ENCODE assay signal across 19 cellular contexts in the genomic region with DNA sequence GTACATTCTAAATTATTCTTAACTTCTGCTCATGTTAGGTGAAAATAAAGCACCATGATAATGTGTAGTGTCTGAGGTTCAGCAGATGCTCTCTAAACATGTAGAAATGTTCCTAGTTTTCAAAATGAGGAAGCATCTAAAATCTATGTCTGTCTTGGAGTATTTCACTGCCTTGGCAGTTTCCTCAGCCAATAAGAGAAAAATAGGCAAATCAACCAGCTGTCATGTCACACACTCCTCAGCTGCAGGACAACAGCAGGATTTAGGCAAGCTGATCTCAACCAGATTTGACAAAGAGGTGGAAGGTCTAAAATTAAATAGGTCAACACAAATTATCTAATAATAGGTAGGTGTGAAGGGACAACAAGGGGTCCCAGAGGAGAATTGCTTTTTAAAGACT.
DNase-seq lines count a peak whose midpoint lies in the region; ATAC-seq and TF ChIP-seq lines count a peak whose summit lies in the region.
"Had no signal": no experiment of that assay in that cellular context is flagged by ENCODE, and none has a peak within 500 bp of the region (broad histone marks: within the 10 kb centered on the region; RNA-seq: fewer than 3 reads in every experiment).

No MANE protein-coding gene starts in this region.

- H3K56ac ChIP-seq in H9 (ENCODE audit: insufficient read length, low read depth, low read length): no peak overlapping the region

- H2AFZ ChIP-seq in H9 (ENCODE audit: low read length) (no peak overlapping the region), MM.1S (ENCODE audit: low read length) (no peak overlapping the region)

- no peak overlapping the region for H2AK5ac ChIP-seq in H9 (ENCODE audit: insufficient read length, low read length)

- H3K9me3 ChIP-seq in H9 (ENCODE audit: control insufficient read depth, low read depth, low read length) (no peaks in the 10 kb centered on the region), MM.1S (replicated peaks; ENCODE audit: insufficient read depth, low read length) (no peaks in the 10 kb centered on the region)
- H3K9me3 ChIP-seq: BE2C, gastrocnemius medialis, right lobe of liver, suprapubic skin had no signal

- H3K9ac ChIP-seq in H9 (ENCODE audit: extremely low read depth, insufficient read length, low read length) (no peak overlapping the region), MM.1S (ENCODE audit: low read length) (no peak overlapping the region)

- intact Hi-C loops in left colon (cut with DNase I, micrococcal nuclease): no loop called here
- intact Hi-C loops in activated CD8-positive, alpha-beta T cell treated with anti-CD3 and anti-CD28 coated beads for 36 hours (cut with micrococcal nuclease): no loop called here

- CTCF ChIA-PET in activated CD8-positive, alpha-beta T cell treated with anti-CD3 and anti-CD28 coated beads for 36 hours (lab: Charles Lee): interaction anchor here (1.0 to 1.7 kb wide), 2 partner anchors 8 to 13 kb away, joined by 4 to 5 read pairs; no protein-coding TSS in a partner anchor

- H3K27me3 Mint-ChIP-seq in H9 (ENCODE audit: low read depth): no peaks in the 10 kb centered on the region
- H3K27me3 Mint-ChIP-seq in activated CD8-positive, alpha-beta T cell treated with anti-CD3 and anti-CD28 coated beads for 36 hours: no peaks in the 10 kb centered on the region

- H3F3A ChIP-seq in MM.1S (ENCODE audit: insufficient read depth, low read length): no peaks in the 10 kb centered on the region

- H3K36me3 Mint-ChIP-seq in H9 (ENCODE audit: insufficient read depth in 1 of 3, low read depth in 3 of 3): no peaks in the 10 kb centered on the region
- peaks cover 4% of the 10 kb centered on the region for H3K36me3 Mint-ChIP-seq in activated CD8-positive, alpha-beta T cell treated with anti-CD3 and anti-CD28 coated beads for 36 hours (ENCODE audit: low read depth)

- no peaks in the 10 kb centered on the region for H3K36me3 ChIP-seq in MM.1S (replicated peaks; ENCODE audit: insufficient read depth, low read length)
- H3K36me3 ChIP-seq: BE2C, gastrocnemius medialis, right lobe of liver, suprapubic skin had no signal

- no peak overlapping the region for H2BK5ac ChIP-seq in H9 (ENCODE audit: insufficient read length, low read length)

- H3K9me2 ChIP-seq in MM.1S (replicated peaks; ENCODE audit: insufficient read depth, low read length): no peaks in the 10 kb centered on the region

- DNase-seq in H9 (no peak), NAMALWA (ENCODE audit: low spot score) (peak; percentile 16), RPMI7951 (ENCODE audit: low read depth) (peak; percentile 23), left colon (no peak), MM.1S (no peak), SHP77 (lab: John Stamatoyannopoulos, UW) (no peak)
- no peak for DNase-seq in activated CD8-positive, alpha-beta T cell treated with anti-CD3 and anti-CD28 coated beads for 36 hours
- DNase-seq: activated CD8-positive, alpha-beta memory T cell treated with anti-CD3 and anti-CD28 coated beads for 24 hours; activated effector memory CD4-positive, alpha-beta T cell treated with Interleukin-2 at 50 U/mL for 16 hours; amygdala; BE2C; DMS53; gastrocnemius medialis; NCI-H187 treated with DMSO at 0.1 percent for 48 hours; PC-3; right lobe of liver; stimulated activated CD4-positive, alpha-beta T cell treated with anti-CD3 and anti-CD28 coated beads, Interleukin-2, amount 100 ng/mL, for 48 hours; SW 1271 had no signal

- no peak overlapping the region for H3K18ac ChIP-seq in H9 (ENCODE audit: insufficient read length, low read depth, low read length)

- peak; percentile 16 for ATAC-seq in left colon
- no peak for ATAC-seq in activated CD8-positive, alpha-beta T cell treated with anti-CD3 and anti-CD28 coated beads for 36 hours
- ATAC-seq: gastrocnemius medialis, PC-3, right lobe of liver had no signal

- H4K20me1 ChIP-seq in H9 (ENCODE audit: control insufficient read depth, insufficient read depth, insufficient read length) (no peaks in the 10 kb centered on the region), MM.1S (ENCODE audit: insufficient read depth, low read length) (no peaks in the 10 kb centered on the region)

- H3T11ph ChIP-seq in H9 (ENCODE audit: low read length): no peak overlapping the region

- no peak overlapping the region for H3K4me2 ChIP-seq in H9 (ENCODE audit: insufficient read depth, insufficient read length, low read length)
- H3K4me2 ChIP-seq in MM.1S (ENCODE audit: low read depth, low read length): no peak overlapping the region

- no peak overlapping the region for H3K27ac ChIP-seq in H9 (ENCODE audit: insufficient read length, low read depth, low read length)
- no peak overlapping the region for H3K27ac ChIP-seq in MM.1S (ENCODE audit: low read length)
- H3K27ac ChIP-seq: gastrocnemius medialis, right lobe of liver, suprapubic skin had no signal

- no peaks in the 10 kb centered on the region for H3K79me1 ChIP-seq in H9 (ENCODE audit: insufficient read depth, low read depth, low read length, poor library complexity, severe bottlenecking)

- H3K14ac ChIP-seq in H9 (ENCODE audit: insufficient read depth, low read length): no peak overlapping the region

- H3K23ac ChIP-seq in H9 (ENCODE audit: insufficient read length, low read depth, low read length): no peak overlapping the region

- no peaks in the 10 kb centered on the region for H3K9me3 Mint-ChIP-seq in H9
- H3K9me3 Mint-ChIP-seq in activated CD8-positive, alpha-beta T cell treated with anti-CD3 and anti-CD28 coated beads for 36 hours: no peaks in the 10 kb centered on the region

- H2BK120ac ChIP-seq in H9 (ENCODE audit: low read depth, low read length, poor library complexity, severe bottlenecking): no peak overlapping the region

- no peak for TF ChIP-seq CTCF in H9 (conservative IDR thresholded peaks at IDR 0.05)
- TF ChIP-seq CTCF in MM.1S (IDR thresholded peaks at IDR 0.05; ENCODE audit: low read length): no peak
- no peak for TF ChIP-seq CTCF in activated CD8-positive, alpha-beta T cell treated with anti-CD3 and anti-CD28 coated beads for 36 hours (IDR thresholded peaks at IDR 0.05)

- H3K4ac ChIP-seq in H9 (ENCODE audit: low read depth, low read length): no peak overlapping the region

- no peak overlapping the region for H2BK12ac ChIP-seq in H9 (ENCODE audit: insufficient read length, low read depth, low read length)

- no peaks in the 10 kb centered on the region for H3K23me2 ChIP-seq in H9 (ENCODE audit: insufficient read length, low read depth, low read length, poor library complexity, severe bottlenecking)

- H2BK15ac ChIP-seq in H9 (ENCODE audit: low read depth, low read length): no peak overlapping the region

- H4K91ac ChIP-seq in H9 (ENCODE audit: insufficient read length, low read depth, low read length): no peak overlapping the region

- no peak overlapping the region for H4K8ac ChIP-seq in H9 (replicated peaks; ENCODE audit: insufficient read length, low read depth, low read length)

- no peak overlapping the region for H2BK20ac ChIP-seq in H9 (ENCODE audit: low read depth, low read length, poor library complexity, severe bottlenecking)

- peak overlapping the region in 2 of 3 experiments; percentile 10 to 24; a peak in 1 of 7 replicates for H3K27ac Mint-ChIP-seq in H9
- no peak overlapping the region for H3K27ac Mint-ChIP-seq in activated CD8-positive, alpha-beta T cell treated with anti-CD3 and anti-CD28 coated beads for 36 hours

- H3K4me3 Mint-ChIP-seq in H9: no peak overlapping the region
- no peak overlapping the region for H3K4me3 Mint-ChIP-seq in activated CD8-positive, alpha-beta T cell treated with anti-CD3 and anti-CD28 coated beads for 36 hours

- POLR2A ChIA-PET in activated CD8-positive, alpha-beta T cell treated with anti-CD3 and anti-CD28 coated beads for 36 hours (lab: Charles Lee): no interaction called here

- H3K79me2 ChIP-seq in H9 (ENCODE audit: insufficient read depth, low read length) (no peaks in the 10 kb centered on the region), MM.1S (ENCODE audit: low read length) (no peaks in the 10 kb centered on the region)

- H3K4me1 ChIP-seq in H9 (ENCODE audit: insufficient read depth, low read length): no peaks in the 10 kb centered on the region; the same call in 1 of the 2 replicates
- no peaks in the 10 kb centered on the region for H3K4me1 ChIP-seq in MM.1S (ENCODE audit: low read length)
- H3K4me1 ChIP-seq: BE2C, gastrocnemius medialis, suprapubic skin had no signal

- H3K27me3 ChIP-seq in H9 (ENCODE audit: insufficient read depth, low read length) (no peaks in the 10 kb centered on the region), MM.1S (replicated peaks; ENCODE audit: insufficient read depth, low read length) (no peaks in the 10 kb centered on the region)
- H3K27me3 ChIP-seq: BE2C, gastrocnemius medialis, right lobe of liver, suprapubic skin had no signal

- H4K5ac ChIP-seq in H9 (ENCODE audit: insufficient read length, low read depth, low read length): no peak overlapping the region

- no peak overlapping the region for H3K4me3 ChIP-seq in MM.1S (ENCODE audit: low read length)
- H3K4me3 ChIP-seq: gastrocnemius medialis, right lobe of liver, suprapubic skin had no signal

- H3K4me1 Mint-ChIP-seq in H9: peaks cover 31 to 35% of the 10 kb centered on the region in 2 experiments
- H3K4me1 Mint-ChIP-seq in activated CD8-positive, alpha-beta T cell treated with anti-CD3 and anti-CD28 coated beads for 36 hours (ENCODE audit: low read depth): no peaks in the 10 kb centered on the region

Comparison
In these comparisons a context has a peak if more than half of its experiments do, and no peak if none do; other contexts are left out.
1. DNase-seq: peak in NAMALWA (single experiment) and RPMI7951 (single experiment); none in H9 (single experiment), left colon (0 of 2), MM.1S (single experiment), activated CD8-positive, alpha-beta T cell treated with anti-CD3 and anti-CD28 coated beads for 36 hours (single experiment) and SHP77 (0 of 2).